ENCODE assay signal across 9 cellular contexts in the genomic region with DNA sequence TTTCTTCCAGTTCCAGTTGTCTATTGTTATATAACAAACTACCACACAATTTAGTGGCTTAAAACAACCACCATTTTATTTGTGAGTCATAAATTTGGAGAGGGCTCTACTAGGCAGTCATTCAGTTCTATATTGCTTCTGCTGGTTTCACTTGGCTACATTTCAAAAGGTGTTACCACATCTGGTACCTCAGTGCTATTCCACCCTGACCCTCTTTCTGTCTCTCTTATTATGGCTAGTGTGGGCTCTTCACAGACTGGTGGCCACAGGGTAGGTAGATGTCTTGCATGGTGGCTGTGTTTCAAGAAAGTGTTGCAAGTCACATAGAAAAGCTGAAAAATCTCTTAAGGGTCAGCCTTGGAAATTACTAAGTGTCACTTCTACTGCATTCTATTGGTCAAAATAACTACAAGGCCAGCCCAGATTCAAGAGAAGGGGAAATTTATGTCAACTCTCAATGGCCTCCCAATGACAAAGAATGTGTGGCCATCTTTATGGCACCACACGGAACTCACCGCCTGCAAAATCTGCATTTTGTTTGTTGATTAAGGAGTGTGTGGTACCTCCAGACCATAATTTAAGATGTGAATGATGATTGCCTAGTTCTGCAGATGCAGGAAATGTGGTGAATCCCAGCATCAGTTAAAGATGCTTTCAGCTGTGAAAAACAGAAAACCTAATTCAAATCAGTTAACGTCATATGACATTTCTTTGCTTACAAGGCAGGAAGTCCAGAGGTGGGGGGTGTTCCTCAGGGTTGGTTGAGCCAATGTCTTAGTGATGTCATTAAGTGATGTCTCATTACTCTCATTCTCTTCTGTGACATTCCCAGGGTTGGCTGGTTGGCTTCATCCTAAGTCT.
A peak's percentile ranks its signal among the peaks of the same experiment; 100 is the strongest.
DNase-seq lines count a peak whose midpoint lies in the region; ATAC-seq and TF ChIP-seq lines count a peak whose summit lies in the region.
"Had no signal": no experiment of that assay in that cellular context is flagged by ENCODE, and none has a peak within 500 bp of the region (broad histone marks: within the 10 kb centered on the region; RNA-seq: fewer than 3 reads in every experiment).

No MANE protein-coding gene starts in this region.

- no peaks in the 10 kb centered on the region for H3K36me3 ChIP-seq in Peyer's patch
- no peaks in the 10 kb centered on the region for H3K36me3 ChIP-seq in colonic mucosa
- no peaks in the 10 kb centered on the region for H3K36me3 ChIP-seq in suprapubic skin

- H3K4me1 ChIP-seq in Peyer's patch (peaks cover 0 to 5% (median 2%) of the 10 kb centered on the region in 4 donors), colonic mucosa (no peaks in the 10 kb centered on the region), suprapubic skin (no peaks in the 10 kb centered on the region)

- peak overlapping the region; percentile 52 to 76 (median 64) for H3K27ac ChIP-seq in Peyer's patch
- peak overlapping the region; percentile 17 for H3K27ac ChIP-seq in colonic mucosa
- H3K27ac ChIP-seq in suprapubic skin, result no peak overlapping the region

- no peak overlapping the region for H3K27ac Mint-ChIP-seq in Calu3 (ENCODE audit: unreplicated experiment)

- DNase-seq in GM12864 (ENCODE audit: low read depth) (peak; percentile 61), Peyer's patch (peak in 2 of 3 donors; percentile 80 to 84), colonic mucosa (no peak), A172 (ENCODE audit: low spot score) (no peak), NCI-H748 treated with DMSO at 0.1 percent for 48 hours (lab: John Stamatoyannopoulos, UW) (no peak), Calu3 (no peak), suprapubic skin (ENCODE audit: low spot score in 2 of 2) (no peak)
- DNase-seq: DMS 273 treated with DMSO at 0.1 percent for 48 hours had no signal

- H3K4me3 Mint-ChIP-seq in Calu3 (ENCODE audit: low read depth, unreplicated experiment), result no peak overlapping the region

- TF ChIP-seq POLR2A in Peyer's patch (IDR thresholded peaks at IDR 0.05), result no peak
- no peak for TF ChIP-seq POLR2A in suprapubic skin (IDR thresholded peaks at IDR 0.05)

- no peaks in the 10 kb centered on the region for H3K27me3 Mint-ChIP-seq in Calu3 (ENCODE audit: unreplicated experiment)

- H3K36me3 Mint-ChIP-seq in Calu3 (ENCODE audit: insufficient read depth, unreplicated experiment), result no peaks in the 10 kb centered on the region

- TF ChIP-seq CTCF in GM12864 (IDR thresholded peaks at IDR 0.05; ENCODE audit: low read depth, low read length, missing control alignments) (no peak), Peyer's patch (IDR thresholded peaks at IDR 0.05) (no peak), colonic mucosa (IDR thresholded peaks at IDR 0.05) (no peak), Calu3 (IDR thresholded peaks at IDR 0.05; ENCODE audit: unreplicated experiment) (no peak), suprapubic skin (IDR thresholded peaks at IDR 0.05) (no peak)

- H3K4me1 Mint-ChIP-seq in Calu3 (ENCODE audit: low read depth, unreplicated experiment), result peaks cover 8% of the 10 kb centered on the region

- intact Hi-C loops in colonic mucosa (cut with DNase I), result no loop called here
- intact Hi-C loops in Calu3 (cut with micrococcal nuclease; ENCODE audit: unreplicated experiment), result no loop called here

- no peaks in the 10 kb centered on the region for H3K9me3 Mint-ChIP-seq in Calu3 (ENCODE audit: low read depth, unreplicated experiment)

- BruUV-seq in Calu3 (replicated peaks; lab: Mats Ljungman, UMichigan), result no TSS peak

- CTCF ChIA-PET in Calu3 (lab: Charles Lee), result no interaction called here

- H3K9me3 ChIP-seq in Peyer's patch (no peaks in the 10 kb centered on the region), colonic mucosa (no peaks in the 10 kb centered on the region), suprapubic skin (no peaks in the 10 kb centered on the region)

- 88% methylated on average over 3 of the region's 3 CpGs for WGBS in suprapubic skin

- no peak overlapping the region for H3K9ac ChIP-seq in colonic mucosa (ENCODE audit: low read depth in 2 of 2, low read length in 2 of 2)

- peak; percentile 33 for ATAC-seq in GM21786 (IDR thresholded peaks at IDR 0.05; ENCODE audit: unreplicated experiment)

- no peak overlapping the region for H3K4me3 ChIP-seq in GM12864 (ENCODE audit: low read depth, low read length)
- no peak overlapping the region for H3K4me3 ChIP-seq in Peyer's patch
- no peak overlapping the region for H3K4me3 ChIP-seq in colonic mucosa
- no peak overlapping the region for H3K4me3 ChIP-seq in suprapubic skin

- TF ChIP-seq EP300 in suprapubic skin (IDR thresholded peaks at IDR 0.05), result no peak

- H3K27me3 ChIP-seq in Peyer's patch (no peaks in the 10 kb centered on the region), colonic mucosa (no peaks in the 10 kb centered on the region), suprapubic skin (no peaks in the 10 kb centered on the region)

Comparison
In these comparisons a context has a peak if more than half of its experiments do, and no peak if none do; other contexts are left out.
1. DNase-seq: peak in GM12864 (single experiment) and Peyer's patch (2 of 3); none in colonic mucosa (single experiment), A172 (single experiment), NCI-H748 treated with DMSO at 0.1 percent for 48 hours (single experiment), Calu3 (single experiment) and suprapubic skin (0 of 2).